ENCODE assay signal across 22 cellular contexts in the genomic region with DNA sequence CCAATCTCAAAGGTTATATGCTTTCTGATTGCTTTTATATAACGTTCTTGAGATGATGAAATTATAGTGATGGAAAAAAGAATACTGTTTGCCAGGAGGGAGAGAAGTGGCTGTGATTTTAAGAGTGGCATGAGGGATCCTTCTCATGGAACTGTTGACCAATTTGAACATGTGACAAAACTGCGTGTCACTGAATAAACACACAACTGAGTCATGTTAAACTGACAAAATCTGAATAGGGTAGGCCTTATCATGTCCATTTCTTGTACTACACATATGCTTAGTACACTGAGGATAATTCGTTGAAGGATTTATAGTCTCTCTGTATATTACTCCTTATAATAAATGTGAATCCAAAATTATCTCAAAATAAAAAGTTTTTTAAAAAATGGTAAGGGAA. TPM values are rescaled to one million over a fixed set of nuclear protein-coding genes. Genes with fewer than 3 reads are reported as not detected.
DNase-seq lines count a peak whose midpoint lies in the region; ATAC-seq and TF ChIP-seq lines count a peak whose summit lies in the region.
"Had no signal": no experiment of that assay in that cellular context is flagged by ENCODE, and none has a peak within 500 bp of the region (broad histone marks: within the 10 kb centered on the region; RNA-seq: fewer than 3 reads in every experiment).

No MANE protein-coding gene starts in this region.

- no peak overlapping the region for H3K4me3 Mint-ChIP-seq in MCF 10A (ENCODE audit: unreplicated experiment)
- H3K4me3 Mint-ChIP-seq in activated CD8-positive, alpha-beta T cell treated with anti-CD3 and anti-CD28 coated beads, Interleukin-2, amount 10 ng/mL, durations not matched to agents 7 days and 5 days = no peak overlapping the region
- H3K4me3 Mint-ChIP-seq: activated naive CD4-positive, alpha-beta T cell treated with anti-CD3 and anti-CD28 coated beads for 36 hours; activated T-cell treated with anti-CD3 and anti-CD28 coated beads, Interleukin-2, amount 50 U/mL, for 4 hours had no signal

- H3K9me3 Mint-ChIP-seq in MCF 10A (ENCODE audit: unreplicated experiment) = no peaks in the 10 kb centered on the region
- H3K9me3 Mint-ChIP-seq in activated CD8-positive, alpha-beta T cell treated with anti-CD3 and anti-CD28 coated beads, Interleukin-2, amount 10 ng/mL, durations not matched to agents 7 days and 5 days (ENCODE audit: insufficient read depth) = no peaks in the 10 kb centered on the region

- H3K4me1 Mint-ChIP-seq in MCF 10A (ENCODE audit: insufficient read depth, unreplicated experiment) = no peaks in the 10 kb centered on the region
- no peaks in the 10 kb centered on the region for H3K4me1 Mint-ChIP-seq in activated CD8-positive, alpha-beta T cell treated with anti-CD3 and anti-CD28 coated beads, Interleukin-2, amount 10 ng/mL, durations not matched to agents 7 days and 5 days (ENCODE audit: low read depth)

- no TSS peak for BruUV-seq in MCF 10A (replicated peaks; lab: Mats Ljungman, UMichigan)

- no peaks in the 10 kb centered on the region for H3K4me1 ChIP-seq in breast epithelium
- H3K4me1 ChIP-seq: BE2C, uterus had no signal

- H3K4me3 ChIP-seq in breast epithelium = no peak overlapping the region
- H3K4me3 ChIP-seq: lung, uterus had no signal

- POLR2A ChIA-PET in MCF 10A (lab: Yijun Ruan, JAX) = no interaction called here
- POLR2A ChIA-PET in activated CD8-positive, alpha-beta T cell treated with anti-CD3 and anti-CD28 coated beads, Interleukin-2, amount 10 ng/mL, durations not matched to agents 7 days and 5 days (lab: Charles Lee) = no interaction called here

- no peaks in the 10 kb centered on the region for H3K27me3 ChIP-seq in breast epithelium
- H3K27me3 ChIP-seq: BE2C, uterus had no signal

- H3K27me3 Mint-ChIP-seq in MCF 10A (ENCODE audit: insufficient read depth, unreplicated experiment) = no peaks in the 10 kb centered on the region
- H3K27me3 Mint-ChIP-seq in activated CD8-positive, alpha-beta T cell treated with anti-CD3 and anti-CD28 coated beads, Interleukin-2, amount 10 ng/mL, durations not matched to agents 7 days and 5 days (ENCODE audit: low read depth) = peaks cover 3% of the 10 kb centered on the region

- CTCF ChIA-PET in MCF 10A (lab: Yijun Ruan, JAX) = interaction anchor here (1.1 kb wide), 1 partner anchor 27 kb away, joined by 3 read pairs; no protein-coding TSS in a partner anchor
- CTCF ChIA-PET in activated CD8-positive, alpha-beta T cell treated with anti-CD3 and anti-CD28 coated beads, Interleukin-2, amount 10 ng/mL, durations not matched to agents 7 days and 5 days (lab: Charles Lee) = no interaction called here

- TF ChIP-seq CTCF in MCF 10A (IDR thresholded peaks at IDR 0.05; ENCODE audit: unreplicated experiment) = no peak
- TF ChIP-seq CTCF in breast epithelium (IDR thresholded peaks at IDR 0.05) = no peak

- H3K27ac Mint-ChIP-seq in MCF 10A (ENCODE audit: low read depth, unreplicated experiment) = no peak overlapping the region
- no peak overlapping the region for H3K27ac Mint-ChIP-seq in activated CD8-positive, alpha-beta T cell treated with anti-CD3 and anti-CD28 coated beads, Interleukin-2, amount 10 ng/mL, durations not matched to agents 7 days and 5 days
- H3K27ac Mint-ChIP-seq: activated naive CD4-positive, alpha-beta T cell treated with anti-CD3 and anti-CD28 coated beads for 36 hours had no signal

- no peak for TF ChIP-seq POLR2A in breast epithelium (IDR thresholded peaks at IDR 0.05)

- no peak for ATAC-seq in activated CD8-positive, alpha-beta T cell treated with anti-CD3 and anti-CD28 coated beads, Interleukin-2, amount 10 ng/mL, durations not matched to agents 7 days and 5 days
- ATAC-seq: activated CD4-positive, CD25-positive, alpha-beta regulatory T cell treated with anti-CD3 and anti-CD28 coated beads, Interleukin-2, amount 50 U/mL, for 24 hours; activated T-cell treated with anti-CD3 and anti-CD28 coated beads, Interleukin-2, amount 50 U/mL, for 4 hours had no signal

- H3K9me3 ChIP-seq in breast epithelium = peaks cover 0 to 4% of the 10 kb centered on the region in 2 donors
- H3K9me3 ChIP-seq: BE2C, uterus had no signal

- DNase-seq in MCF 10A (ENCODE audit: unreplicated experiment) (peak; percentile 25), breast epithelium (ENCODE audit: low spot score in 2 of 2) (no peak), HT-29 (ENCODE audit: low spot score) (peak; percentile 9), epithelial cell of prostate (ENCODE audit: low read depth, low spot score) (no peak), stromal cell of bone marrow (ENCODE audit: low read depth) (peak; percentile 20), NCI-H2081 (lab: John Stamatoyannopoulos, UW) (no peak), Ammon's horn (ENCODE audit: low spot score) (no peak)
- DNase-seq in activated CD8-positive, alpha-beta T cell treated with anti-CD3 and anti-CD28 coated beads, Interleukin-2, amount 10 ng/mL, durations not matched to agents 7 days and 5 days = no peak
- DNase-seq: activated naive CD4-positive, alpha-beta T cell treated with anti-CD3 and anti-CD28 coated beads for 36 hours; activated T-cell treated with anti-CD3 and anti-CD28 coated beads, Interleukin-2, amount 50 U/mL, for 4 hours; BE2C; central memory CD4-positive, alpha-beta T cell; hypothalamus; NCI-H1417 treated with DMSO at 0.1 percent for 48 hours; NCI-H526; occipital lobe; uterus had no signal

- intact Hi-C loops in MCF 10A (cut with micrococcal nuclease) = no loop called here
- intact Hi-C loops in breast epithelium (cut with DNase I; ENCODE audit: low total_unique reads) = no loop called here

- H3K27ac ChIP-seq in breast epithelium (no peak overlapping the region), epithelial cell of prostate (peak overlapping the region; percentile 22)
- H3K27ac ChIP-seq: 22Rv1, uterus had no signal

- H3K36me3 Mint-ChIP-seq in MCF 10A (ENCODE audit: insufficient read depth, unreplicated experiment) = no peaks in the 10 kb centered on the region
- no peaks in the 10 kb centered on the region for H3K36me3 Mint-ChIP-seq in activated CD8-positive, alpha-beta T cell treated with anti-CD3 and anti-CD28 coated beads, Interleukin-2, amount 10 ng/mL, durations not matched to agents 7 days and 5 days (ENCODE audit: low read depth)

- H3K36me3 ChIP-seq in breast epithelium = no peaks in the 10 kb centered on the region
- H3K36me3 ChIP-seq: BE2C, uterus had no signal

RNA-seq across cellular contexts. Expression of gene HSPA4L, which starts 22.2 kb away (rescaled TPM):
- total RNA-seq in MCF 10A (2022) (45.9 and 68.9 TPM in 2 replicates), breast epithelium (10 to 100 TPM in 1 of 3 donors, 1 to 10 TPM in 2; 2.7 to 14.5 (median 7.2) TPM)
- 7.7 and 8.1 TPM in 2 replicates for total RNA-seq in HT-29 (2014; rRNA removed; shearing (Covaris generic))
- under 1 TPM; 0.16 to 0.26 TPM for total RNA-seq in activated CD8-positive, alpha-beta T cell treated with anti-CD3 and anti-CD28 coated beads, Interleukin-2, amount 10 ng/mL, durations not matched to agents 7 days and 5 days

RNA-seq across cellular contexts. Expression of gene SLC25A31, which starts 29.7 kb away (rescaled TPM):
- total RNA-seq in MCF 10A (2022) = not detected in 2 replicates
- total RNA-seq in breast epithelium = not detected
- not detected in 2 replicates for total RNA-seq in HT-29 (2014; rRNA removed; shearing (Covaris generic))
- total RNA-seq in activated CD8-positive, alpha-beta T cell treated with anti-CD3 and anti-CD28 coated beads, Interleukin-2, amount 10 ng/mL, durations not matched to agents 7 days and 5 days = not detected
- total RNA-seq: activated naive CD4-positive, alpha-beta T cell treated with anti-CD3 and anti-CD28 coated beads for 36 hours; activated T-cell treated with anti-CD3 and anti-CD28 coated beads, Interleukin-2, amount 50 U/mL, for 4 hours; dermis microvascular lymphatic vessel endothelial cell; frontal cortex; lung had no signal

Comparison
In these comparisons a context has a peak if more than half of its experiments do, and no peak if none do; other contexts are left out.
1. DNase-seq: peak in MCF 10A (single experiment), HT-29 (single experiment) and stromal cell of bone marrow (single experiment); none in breast epithelium (0 of 2), epithelial cell of prostate (single experiment), NCI-H2081 (0 of 2), activated CD8-positive, alpha-beta T cell treated with anti-CD3 and anti-CD28 coated beads, Interleukin-2, amount 10 ng/mL, durations not matched to agents 7 days and 5 days (single experiment) and Ammon's horn (single experiment).